In the genomic region with DNA sequence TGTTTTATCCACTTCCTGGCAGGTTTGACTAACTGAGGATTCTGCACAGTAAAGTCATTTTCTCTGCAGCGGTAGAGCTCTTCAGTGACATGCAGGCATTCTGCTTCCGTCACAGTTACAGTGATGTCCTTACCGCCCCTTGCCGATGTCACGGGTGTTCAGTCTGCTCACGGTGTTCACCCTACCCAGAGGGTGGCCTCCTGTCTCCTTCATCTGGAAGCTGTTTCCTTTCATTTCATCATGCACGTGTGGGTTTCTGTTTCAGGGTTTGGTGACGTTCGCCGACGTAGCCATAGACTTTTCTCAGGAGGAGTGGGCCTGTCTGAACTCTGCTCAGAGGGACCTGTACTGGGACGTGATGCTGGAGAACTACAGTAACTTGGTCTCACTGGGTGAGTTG, we compare ENCODE assay signal across 2 cellular contexts.
TF ChIP-seq lines count a peak whose summit lies in the region.

No MANE protein-coding gene starts in this region.

TF ChIP-seq in GM23338, 12 proteins besides CTCF, POLR2A, EP300 and RAD21 (continues in another document):
- TF ChIP-seq, protein P1, sequence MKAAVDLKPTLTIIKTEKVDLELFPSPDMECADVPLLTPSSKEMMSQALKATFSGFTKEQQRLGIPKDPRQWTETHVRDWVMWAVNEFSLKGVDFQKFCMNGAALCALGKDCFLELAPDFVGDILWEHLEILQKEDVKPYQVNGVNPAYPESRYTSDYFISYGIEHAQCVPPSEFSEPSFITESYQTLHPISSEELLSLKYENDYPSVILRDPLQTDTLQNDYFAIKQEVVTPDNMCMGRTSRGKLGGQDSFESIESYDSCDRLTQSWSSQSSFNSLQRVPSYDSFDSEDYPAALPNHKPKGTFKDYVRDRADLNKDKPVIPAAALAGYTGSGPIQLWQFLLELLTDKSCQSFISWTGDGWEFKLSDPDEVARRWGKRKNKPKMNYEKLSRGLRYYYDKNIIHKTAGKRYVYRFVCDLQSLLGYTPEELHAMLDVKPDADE (IDR thresholded peaks at IDR 0.05), result no peak
- TF ChIP-seq, protein P2, sequence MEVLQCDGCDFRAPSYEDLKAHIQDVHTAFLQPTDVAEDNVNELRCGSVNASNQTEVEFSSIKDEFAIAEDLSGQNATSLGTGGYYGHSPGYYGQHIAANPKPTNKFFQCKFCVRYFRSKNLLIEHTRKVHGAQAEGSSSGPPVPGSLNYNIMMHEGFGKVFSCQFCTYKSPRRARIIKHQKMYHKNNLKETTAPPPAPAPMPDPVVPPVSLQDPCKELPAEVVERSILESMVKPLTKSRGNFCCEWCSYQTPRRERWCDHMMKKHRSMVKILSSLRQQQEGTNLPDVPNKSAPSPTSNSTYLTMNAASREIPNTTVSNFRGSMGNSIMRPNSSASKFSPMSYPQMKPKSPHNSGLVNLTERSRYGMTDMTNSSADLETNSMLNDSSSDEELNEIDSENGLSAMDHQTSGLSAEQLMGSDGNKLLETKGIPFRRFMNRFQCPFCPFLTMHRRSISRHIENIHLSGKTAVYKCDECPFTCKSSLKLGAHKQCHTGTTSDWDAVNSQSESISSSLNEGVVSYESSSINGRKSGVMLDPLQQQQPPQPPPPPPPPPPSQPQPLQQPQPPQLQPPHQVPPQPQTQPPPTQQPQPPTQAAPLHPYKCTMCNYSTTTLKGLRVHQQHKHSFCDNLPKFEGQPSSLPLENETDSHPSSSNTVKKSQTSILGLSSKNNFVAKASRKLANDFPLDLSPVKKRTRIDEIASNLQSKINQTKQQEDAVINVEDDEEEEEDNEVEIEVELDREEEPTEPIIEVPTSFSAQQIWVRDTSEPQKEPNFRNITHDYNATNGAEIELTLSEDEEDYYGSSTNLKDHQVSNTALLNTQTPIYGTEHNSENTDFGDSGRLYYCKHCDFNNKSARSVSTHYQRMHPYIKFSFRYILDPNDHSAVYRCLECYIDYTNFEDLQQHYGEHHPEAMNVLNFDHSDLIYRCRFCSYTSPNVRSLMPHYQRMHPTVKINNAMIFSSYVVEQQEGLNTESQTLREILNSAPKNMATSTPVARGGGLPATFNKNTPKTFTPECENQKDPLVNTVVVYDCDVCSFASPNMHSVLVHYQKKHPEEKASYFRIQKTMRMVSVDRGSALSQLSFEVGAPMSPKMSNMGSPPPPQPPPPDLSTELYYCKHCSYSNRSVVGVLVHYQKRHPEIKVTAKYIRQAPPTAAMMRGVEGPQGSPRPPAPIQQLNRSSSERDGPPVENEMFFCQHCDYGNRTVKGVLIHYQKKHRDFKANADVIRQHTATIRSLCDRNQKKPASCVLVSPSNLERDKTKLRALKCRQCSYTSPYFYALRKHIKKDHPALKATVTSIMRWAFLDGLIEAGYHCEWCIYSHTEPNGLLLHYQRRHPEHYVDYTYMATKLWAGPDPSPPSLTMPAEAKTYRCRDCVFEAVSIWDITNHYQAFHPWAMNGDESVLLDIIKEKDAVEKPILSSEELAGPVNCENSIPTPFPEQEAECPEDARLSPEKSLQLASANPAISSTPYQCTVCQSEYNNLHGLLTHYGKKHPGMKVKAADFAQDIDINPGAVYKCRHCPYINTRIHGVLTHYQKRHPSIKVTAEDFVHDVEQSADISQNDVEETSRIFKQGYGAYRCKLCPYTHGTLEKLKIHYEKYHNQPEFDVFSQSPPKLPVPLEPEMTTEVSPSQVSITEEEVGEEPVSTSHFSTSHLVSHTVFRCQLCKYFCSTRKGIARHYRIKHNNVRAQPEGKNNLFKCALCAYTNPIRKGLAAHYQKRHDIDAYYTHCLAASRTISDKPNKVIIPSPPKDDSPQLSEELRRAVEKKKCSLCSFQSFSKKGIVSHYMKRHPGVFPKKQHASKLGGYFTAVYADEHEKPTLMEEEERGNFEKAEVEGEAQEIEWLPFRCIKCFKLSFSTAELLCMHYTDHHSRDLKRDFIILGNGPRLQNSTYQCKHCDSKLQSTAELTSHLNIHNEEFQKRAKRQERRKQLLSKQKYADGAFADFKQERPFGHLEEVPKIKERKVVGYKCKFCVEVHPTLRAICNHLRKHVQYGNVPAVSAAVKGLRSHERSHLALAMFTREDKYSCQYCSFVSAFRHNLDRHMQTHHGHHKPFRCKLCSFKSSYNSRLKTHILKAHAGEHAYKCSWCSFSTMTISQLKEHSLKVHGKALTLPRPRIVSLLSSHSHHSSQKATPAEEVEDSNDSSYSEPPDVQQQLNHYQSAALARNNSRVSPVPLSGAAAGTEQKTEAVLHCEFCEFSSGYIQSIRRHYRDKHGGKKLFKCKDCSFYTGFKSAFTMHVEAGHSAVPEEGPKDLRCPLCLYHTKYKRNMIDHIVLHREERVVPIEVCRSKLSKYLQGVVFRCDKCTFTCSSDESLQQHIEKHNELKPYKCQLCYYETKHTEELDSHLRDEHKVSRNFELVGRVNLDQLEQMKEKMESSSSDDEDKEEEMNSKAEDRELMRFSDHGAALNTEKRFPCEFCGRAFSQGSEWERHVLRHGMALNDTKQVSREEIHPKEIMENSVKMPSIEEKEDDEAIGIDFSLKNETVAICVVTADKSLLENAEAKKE (CRISPR knock-in tag; IDR thresholded peaks at IDR 0.05), result no peak
- TF ChIP-seq, protein P3, sequence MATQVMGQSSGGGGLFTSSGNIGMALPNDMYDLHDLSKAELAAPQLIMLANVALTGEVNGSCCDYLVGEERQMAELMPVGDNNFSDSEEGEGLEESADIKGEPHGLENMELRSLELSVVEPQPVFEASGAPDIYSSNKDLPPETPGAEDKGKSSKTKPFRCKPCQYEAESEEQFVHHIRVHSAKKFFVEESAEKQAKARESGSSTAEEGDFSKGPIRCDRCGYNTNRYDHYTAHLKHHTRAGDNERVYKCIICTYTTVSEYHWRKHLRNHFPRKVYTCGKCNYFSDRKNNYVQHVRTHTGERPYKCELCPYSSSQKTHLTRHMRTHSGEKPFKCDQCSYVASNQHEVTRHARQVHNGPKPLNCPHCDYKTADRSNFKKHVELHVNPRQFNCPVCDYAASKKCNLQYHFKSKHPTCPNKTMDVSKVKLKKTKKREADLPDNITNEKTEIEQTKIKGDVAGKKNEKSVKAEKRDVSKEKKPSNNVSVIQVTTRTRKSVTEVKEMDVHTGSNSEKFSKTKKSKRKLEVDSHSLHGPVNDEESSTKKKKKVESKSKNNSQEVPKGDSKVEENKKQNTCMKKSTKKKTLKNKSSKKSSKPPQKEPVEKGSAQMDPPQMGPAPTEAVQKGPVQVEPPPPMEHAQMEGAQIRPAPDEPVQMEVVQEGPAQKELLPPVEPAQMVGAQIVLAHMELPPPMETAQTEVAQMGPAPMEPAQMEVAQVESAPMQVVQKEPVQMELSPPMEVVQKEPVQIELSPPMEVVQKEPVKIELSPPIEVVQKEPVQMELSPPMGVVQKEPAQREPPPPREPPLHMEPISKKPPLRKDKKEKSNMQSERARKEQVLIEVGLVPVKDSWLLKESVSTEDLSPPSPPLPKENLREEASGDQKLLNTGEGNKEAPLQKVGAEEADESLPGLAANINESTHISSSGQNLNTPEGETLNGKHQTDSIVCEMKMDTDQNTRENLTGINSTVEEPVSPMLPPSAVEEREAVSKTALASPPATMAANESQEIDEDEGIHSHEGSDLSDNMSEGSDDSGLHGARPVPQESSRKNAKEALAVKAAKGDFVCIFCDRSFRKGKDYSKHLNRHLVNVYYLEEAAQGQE (IDR thresholded peaks at IDR 0.05; ENCODE audit: unreplicated experiment), result no peak
- no peak for TF ChIP-seq ZNF331 (CRISPR knock-in tag; IDR thresholded peaks at IDR 0.05; ENCODE audit: low read depth)
- no peak for TF ChIP-seq STAT1 (IDR thresholded peaks at IDR 0.05; ENCODE audit: unreplicated experiment)
- TF ChIP-seq NANOG (IDR thresholded peaks at IDR 0.05; ENCODE audit: borderline replicate concordance), result no peak
- TF ChIP-seq JUNB (IDR thresholded peaks at IDR 0.05; ENCODE audit: unreplicated experiment), result no peak
- TF ChIP-seq EZH2phosphoT487 (IDR thresholded peaks at IDR 0.05; ENCODE audit: unreplicated experiment), result no peak
- TF ChIP-seq ZNF114 (CRISPR knock-in tag; IDR thresholded peaks at IDR 0.05), result no peak
- TF ChIP-seq CREB1 (CRISPR knock-in tag; IDR thresholded peaks at IDR 0.05; ENCODE audit: low read depth), result no peak

TF ChIP-seq in H1, 55 proteins besides CTCF, POLR2A, EP300 and RAD21:
- TF ChIP-seq CEBPB (IDR thresholded peaks at IDR 0.05; ENCODE audit: low read depth, low read length) (no peak), SIRT6 (IDR thresholded peaks at IDR 0.05; ENCODE audit: low read length) (no peak), NRF1 (IDR thresholded peaks at IDR 0.05; ENCODE audit: low read depth, low read length) (no peak), NANOG (IDR thresholded peaks at IDR 0.05; ENCODE audit: insufficient read depth, low read depth, low read length, poor library complexity, severe bottlenecking) (no peak), SUZ12 (IDR thresholded peaks at IDR 0.05; ENCODE audit: low read length) (no peak), SP2 (IDR thresholded peaks at IDR 0.05; ENCODE audit: low read length) (no peak), RBBP5 (IDR thresholded peaks at IDR 0.05; ENCODE audit: borderline replicate concordance, low read depth, low read length) (no peak), HDAC2 (IDR thresholded peaks at IDR 0.05; ENCODE audit: borderline replicate concordance in 1 of 2, low read depth in 2 of 2, low read length in 2 of 2) (no peak), YY1 (IDR thresholded peaks at IDR 0.05; ENCODE audit: low read depth, low read length) (no peak), CHD1 (IDR thresholded peaks at IDR 0.05; ENCODE audit: low read depth, low read length) (no peak), BACH1 (IDR thresholded peaks at IDR 0.05; ENCODE audit: low read length) (no peak), TCF12 (IDR thresholded peaks at IDR 0.05; ENCODE audit: low read depth, low read length) (no peak), MAFK (IDR thresholded peaks at IDR 0.05; ENCODE audit: low read depth, low read length) (no peak), RXRA (IDR thresholded peaks at IDR 0.05; ENCODE audit: insufficient read depth, low read depth, low read length) (no peak), CREB1 (IDR thresholded peaks at IDR 0.05) (no peak)
